In genomic region chr17:79020631-79021301, GRCh38 we compare ENCODE assay signal across 1 cellular context.
TF ChIP-seq lines count a peak whose summit lies in the region.

No MANE protein-coding gene starts in this region.

TF ChIP-seq in A549, 52 proteins besides CTCF, POLR2A, EP300 and RAD21 (continued from another document):
- TF ChIP-seq NFE2L2 (conservative IDR thresholded peaks at IDR 0.05; ENCODE audit: low read length) (no peak), FOSL2 (IDR thresholded peaks at IDR 0.05) (no peak), FOSL2 (CRISPR knock-in tag; IDR thresholded peaks at IDR 0.05) (no peak), PHF8 (IDR thresholded peaks at IDR 0.05; ENCODE audit: borderline replicate concordance, low read depth) (no peak), HOXA7 (CRISPR knock-in tag; IDR thresholded peaks at IDR 0.05) (no peak), JUN (IDR thresholded peaks at IDR 0.05) (no peak), POLR2AphosphoS2 (conservative IDR thresholded peaks at IDR 0.05; ENCODE audit: low read length) (no peak)
- TF ChIP-seq, protein P1, sequence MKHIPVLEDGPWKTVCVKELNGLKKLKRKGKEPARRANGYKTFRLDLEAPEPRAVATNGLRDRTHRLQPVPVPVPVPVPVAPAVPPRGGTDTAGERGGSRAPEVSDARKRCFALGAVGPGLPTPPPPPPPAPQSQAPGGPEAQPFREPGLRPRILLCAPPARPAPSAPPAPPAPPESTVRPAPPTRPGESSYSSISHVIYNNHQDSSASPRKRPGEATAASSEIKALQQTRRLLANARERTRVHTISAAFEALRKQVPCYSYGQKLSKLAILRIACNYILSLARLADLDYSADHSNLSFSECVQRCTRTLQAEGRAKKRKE (CRISPR knock-in tag; IDR thresholded peaks at IDR 0.05; ENCODE audit: low read depth) = no peak
